12 cellular contexts compared by ENCODE assay signal in the genomic region with DNA sequence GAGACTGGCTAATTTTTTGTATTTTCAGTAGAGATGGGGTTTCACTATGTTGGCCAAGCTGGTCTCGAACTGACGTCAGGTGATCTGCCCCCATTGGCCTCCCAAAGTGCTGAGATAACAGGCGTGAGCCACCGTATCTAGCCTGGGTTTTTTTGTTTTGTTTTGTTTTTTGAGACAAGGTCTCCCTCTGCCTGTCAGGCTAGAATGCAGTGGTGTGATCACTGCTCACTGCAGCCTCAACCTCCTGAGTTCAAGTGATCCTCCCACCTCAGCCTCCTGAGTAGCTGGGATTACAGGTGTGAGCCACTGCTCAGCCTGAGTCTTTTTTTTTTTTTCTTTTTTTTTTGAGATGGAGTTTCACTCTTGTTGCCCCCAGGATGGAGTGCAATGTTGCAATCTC. TPM values are rescaled to one million over a fixed set of nuclear protein-coding genes. Genes with fewer than 3 reads are reported as not detected.
"Had no signal": no experiment of that assay in that cellular context is flagged by ENCODE, and none has a peak within 500 bp of the region (broad histone marks: within the 10 kb centered on the region; RNA-seq: fewer than 3 reads in every experiment).

No MANE protein-coding gene starts in this region.

RNA-seq across cellular contexts. Expression of a gene that starts 6.4 kb away (rescaled TPM):
- total RNA-seq: activated B cell treated with CpG ODN at 0.5 μM for 24 hours; activated naive CD8-positive, alpha-beta T cell treated with anti-CD3 and anti-CD28 coated beads for 36 hours; astrocyte; dermis microvascular lymphatic vessel endothelial cell; esophagus mucosa; gastroesophageal sphincter; lower leg skin; natural killer cell treated with Interleukin-12 subunit alpha and Interleukin-12 subunit beta and Interleukin-15 and Interleukin-18, amount 100 ng/mL, for 72 hours; pulmonary artery endothelial cell; subcutaneous adipose tissue; ureter had no signal

RNA-seq across cellular contexts. Expression of a gene that starts 7.5 kb away (rescaled TPM):
- total RNA-seq: activated B cell treated with CpG ODN at 0.5 μM for 24 hours, esophagus mucosa, right cardiac atrium, subcutaneous adipose tissue had no signal
